10 cellular contexts compared by ENCODE assay signal in the genomic region with DNA sequence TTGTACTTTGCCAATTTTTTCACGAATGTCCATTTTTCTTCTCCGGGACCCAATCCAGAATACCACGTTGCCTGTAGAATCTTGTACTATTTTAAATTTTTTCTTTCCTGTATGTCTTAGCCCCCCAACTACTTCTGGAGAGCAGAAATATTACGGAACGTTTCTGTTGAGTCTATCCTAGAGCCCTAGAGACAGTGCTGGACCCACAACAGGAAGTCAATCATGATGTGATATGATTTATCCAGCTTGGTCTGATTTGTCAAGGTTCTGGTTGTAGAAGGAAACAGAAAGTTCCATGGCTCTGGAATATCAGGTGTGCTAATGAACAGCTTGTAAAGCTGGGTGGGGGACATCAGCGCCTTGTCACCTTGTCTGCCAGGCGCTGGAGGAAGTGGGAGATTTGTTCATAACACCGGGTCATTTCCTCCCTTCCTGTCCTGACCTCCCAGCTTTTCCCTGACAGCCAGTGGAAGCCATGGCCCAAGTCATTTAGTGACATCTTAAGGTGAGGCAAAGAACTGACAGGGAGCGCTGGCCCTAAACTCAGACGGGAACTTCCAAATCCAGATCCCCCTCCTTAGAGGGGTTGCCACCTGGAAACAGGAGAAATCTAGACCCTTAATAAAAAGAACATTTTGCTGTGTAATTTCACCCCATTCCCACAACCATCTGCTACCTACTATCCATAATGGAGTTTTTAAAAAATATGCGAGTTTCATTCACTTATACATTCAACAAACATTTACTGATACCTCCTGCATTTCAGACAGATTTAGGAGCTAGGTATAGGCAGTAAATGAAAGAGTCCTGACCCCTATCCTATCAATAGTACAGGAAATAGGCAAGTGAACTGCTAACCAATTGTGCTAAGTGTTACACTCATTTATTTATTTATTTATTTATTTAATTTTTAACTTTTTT.
A peak's percentile ranks its signal among the peaks of the same experiment; 100 is the strongest.
DNase-seq lines count a peak whose midpoint lies in the region; ATAC-seq and TF ChIP-seq lines count a peak whose summit lies in the region.
"Had no signal": no experiment of that assay in that cellular context is flagged by ENCODE, and none has a peak within 500 bp of the region (broad histone marks: within the 10 kb centered on the region; RNA-seq: fewer than 3 reads in every experiment).

No MANE protein-coding gene starts in this region.

- H3K36me3 ChIP-seq in mammary epithelial cell (ENCODE audit: insufficient read depth, low read length) (no peaks in the 10 kb centered on the region), SJSA1 (no peaks in the 10 kb centered on the region), smooth muscle cell (ENCODE audit: low read depth) (no peaks in the 10 kb centered on the region)

- intact Hi-C loops in MCF 10A (cut with micrococcal nuclease) (loop anchor here (1.0 to 5.0 kb wide), 2 partner anchors 259 to 422 kb away; partner anchors contain the start of gene SALL4), mammary epithelial cell (cut with micrococcal nuclease) (loop anchor here (1.0 kb wide), 1 partner anchor 261 kb away; no protein-coding TSS in a partner anchor)

- H3K27me3 ChIP-seq in mammary epithelial cell (ENCODE audit: insufficient read depth, low read length) (no peaks in the 10 kb centered on the region), SJSA1 (replicated peaks) (no peaks in the 10 kb centered on the region), foreskin keratinocyte (no peaks in the 10 kb centered on the region), smooth muscle cell (ENCODE audit: low read depth) (no peaks in the 10 kb centered on the region)

- H3K9me3 Mint-ChIP-seq in MCF 10A (ENCODE audit: unreplicated experiment): peaks cover 7% of the 10 kb centered on the region
- H3K9me3 Mint-ChIP-seq in activated CD8-positive, alpha-beta memory T cell treated with anti-CD3 and anti-CD28 coated beads, Interleukin-2, amount 10 ng/mL, durations not matched to agents 7 days and 5 days (ENCODE audit: low read depth): peaks cover 5% of the 10 kb centered on the region

- dilution Hi-C loops in mammary epithelial cell (cut with HindIII; ENCODE audit: low sequenced_read_pairs): no loop called here

- H3K4me2 ChIP-seq in mammary epithelial cell (ENCODE audit: insufficient read depth, low read depth, low read length): no peak overlapping the region
- peak overlapping the region; percentile 46 for H3K4me2 ChIP-seq in smooth muscle cell

- H3K9ac ChIP-seq in mammary epithelial cell (ENCODE audit: insufficient read depth, low read length) (no peak overlapping the region), smooth muscle cell (ENCODE audit: low read depth) (no peak overlapping the region)

- H3K27ac ChIP-seq in mammary epithelial cell (ENCODE audit: insufficient read depth, low read depth, low read length) (no peak overlapping the region), SJSA1 (0 out of 2 replicates have a peak overlapping the region, but pooled peaks have one; percentile 4), foreskin keratinocyte (no peak overlapping the region), smooth muscle cell (ENCODE audit: low read depth) (no peak overlapping the region)

- H4K20me1 ChIP-seq in mammary epithelial cell (ENCODE audit: insufficient read depth, low read length) (no peaks in the 10 kb centered on the region), smooth muscle cell (ENCODE audit: low read depth) (no peaks in the 10 kb centered on the region)

- H3K27me3 Mint-ChIP-seq in MCF 10A (ENCODE audit: insufficient read depth, unreplicated experiment): no peaks in the 10 kb centered on the region
- peaks cover 3% of the 10 kb centered on the region for H3K27me3 Mint-ChIP-seq in activated CD8-positive, alpha-beta memory T cell treated with anti-CD3 and anti-CD28 coated beads, Interleukin-2, amount 10 ng/mL, durations not matched to agents 7 days and 5 days
- H3K27me3 Mint-ChIP-seq: activated naive CD8-positive, alpha-beta T cell treated with anti-CD3 and anti-CD28 coated beads, Interleukin-2, amount 10 ng/mL, durations not matched to agents 7 days and 5 days had no signal

- in situ Hi-C loops in mammary epithelial cell (cut with MboI; ENCODE audit: low sequenced_read_pairs in 2 of 2): no loop called here

- H3K4me3 Mint-ChIP-seq in MCF 10A (ENCODE audit: unreplicated experiment): no peak overlapping the region
- no peak overlapping the region for H3K4me3 Mint-ChIP-seq in activated CD8-positive, alpha-beta memory T cell treated with anti-CD3 and anti-CD28 coated beads, Interleukin-2, amount 10 ng/mL, durations not matched to agents 7 days and 5 days
- H3K4me3 Mint-ChIP-seq: activated naive CD8-positive, alpha-beta T cell treated with anti-CD3 and anti-CD28 coated beads, Interleukin-2, amount 10 ng/mL, durations not matched to agents 7 days and 5 days had no signal

- BruUV-seq in MCF 10A (replicated peaks; lab: Mats Ljungman, UMichigan): no TSS peak
- BruUV-seq in mammary epithelial cell (replicated peaks; lab: Mats Ljungman, UMichigan): no TSS peak

- DNase-seq in MCF 10A (ENCODE audit: unreplicated experiment) (peak; percentile 33), mammary epithelial cell (no peak), SJSA1 (ENCODE audit: low read depth in 1 of 2, low spot score in 2 of 2) (peak in 1 of 2 experiments; percentile 34), foreskin keratinocyte (no peak), smooth muscle cell (lab: John Stamatoyannopoulos, UW; ENCODE audit: unreplicated experiment) (no peak)
- no peak for DNase-seq in activated CD8-positive, alpha-beta memory T cell treated with anti-CD3 and anti-CD28 coated beads, Interleukin-2, amount 10 ng/mL, durations not matched to agents 7 days and 5 days
- DNase-seq: activated naive CD8-positive, alpha-beta T cell treated with anti-CD3 and anti-CD28 coated beads, Interleukin-2, amount 10 ng/mL, durations not matched to agents 7 days and 5 days; C1 segment of cervical spinal cord had no signal

- H3K4me1 ChIP-seq in mammary epithelial cell (ENCODE audit: insufficient read depth, low read length) (peaks cover 5% of the 10 kb centered on the region), SJSA1 (replicated peaks) (peaks cover 7% of the 10 kb centered on the region), foreskin keratinocyte (peaks cover 3% of the 10 kb centered on the region), smooth muscle cell (ENCODE audit: low read depth) (peaks cover 4% of the 10 kb centered on the region)

- peak; percentile 32 for TF ChIP-seq CTCF in MCF 10A (IDR thresholded peaks at IDR 0.05; ENCODE audit: unreplicated experiment)
- peak in 1 of 2 donors; percentile 43 for TF ChIP-seq CTCF in mammary epithelial cell (conservative IDR thresholded peaks at IDR 0.05 in 1 of 2, IDR thresholded peaks at IDR 0.05 in 1 of 2; ENCODE audit: extremely low read depth in 1 of 2, insufficient read depth in 1 of 2, low read depth in 1 of 2, low read length in 2 of 2)
- TF ChIP-seq CTCF in foreskin keratinocyte (conservative IDR thresholded peaks at IDR 0.05): peak; percentile 33
- peak; percentile 40 for TF ChIP-seq CTCF in smooth muscle cell (IDR thresholded peaks at IDR 0.05; ENCODE audit: borderline replicate concordance, insufficient read depth, poor library complexity, severe bottlenecking)

- peaks cover 4% of the 10 kb centered on the region for H3K36me3 Mint-ChIP-seq in MCF 10A (ENCODE audit: insufficient read depth, unreplicated experiment)
- H3K36me3 Mint-ChIP-seq in activated CD8-positive, alpha-beta memory T cell treated with anti-CD3 and anti-CD28 coated beads, Interleukin-2, amount 10 ng/mL, durations not matched to agents 7 days and 5 days: peaks cover 9% of the 10 kb centered on the region

- CTCF ChIA-PET in MCF 10A (lab: Yijun Ruan, JAX) (interaction anchor here (0.5 to 4.4 kb wide), 26 partner anchors 9 to 1296 kb away, joined by 3 to 34 read pairs (median 4); no protein-coding TSS in a partner anchor), mammary epithelial cell (lab: Charles Lee; ENCODE audit: low non-redundant PET) (no interaction called here)
- CTCF ChIA-PET in activated CD8-positive, alpha-beta memory T cell treated with anti-CD3 and anti-CD28 coated beads, Interleukin-2, amount 10 ng/mL, durations not matched to agents 7 days and 5 days (lab: Charles Lee): interaction anchor here (1.5 kb wide), 1 partner anchor 265 kb away, joined by 4 read pairs; no protein-coding TSS in a partner anchor

- no peaks in the 10 kb centered on the region for H3F3A ChIP-seq in smooth muscle cell (ENCODE audit: low read depth)

- H3K4me1 Mint-ChIP-seq in MCF 10A (ENCODE audit: insufficient read depth, unreplicated experiment): peaks cover 9% of the 10 kb centered on the region
- no peaks in the 10 kb centered on the region for H3K4me1 Mint-ChIP-seq in activated CD8-positive, alpha-beta memory T cell treated with anti-CD3 and anti-CD28 coated beads, Interleukin-2, amount 10 ng/mL, durations not matched to agents 7 days and 5 days
- H3K4me1 Mint-ChIP-seq: activated naive CD8-positive, alpha-beta T cell treated with anti-CD3 and anti-CD28 coated beads, Interleukin-2, amount 10 ng/mL, durations not matched to agents 7 days and 5 days had no signal

- no peak overlapping the region for H3K27ac Mint-ChIP-seq in MCF 10A (ENCODE audit: low read depth, unreplicated experiment)
- H3K27ac Mint-ChIP-seq in activated CD8-positive, alpha-beta memory T cell treated with anti-CD3 and anti-CD28 coated beads, Interleukin-2, amount 10 ng/mL, durations not matched to agents 7 days and 5 days: no peak overlapping the region
- H3K27ac Mint-ChIP-seq: activated naive CD8-positive, alpha-beta T cell treated with anti-CD3 and anti-CD28 coated beads, Interleukin-2, amount 10 ng/mL, durations not matched to agents 7 days and 5 days had no signal

- H2AFZ ChIP-seq in mammary epithelial cell (ENCODE audit: low read depth, low read length) (no peak overlapping the region), smooth muscle cell (ENCODE audit: low read depth) (no peak overlapping the region)

- H3K79me2 ChIP-seq in mammary epithelial cell (ENCODE audit: insufficient read depth, low read length): no peaks in the 10 kb centered on the region
- no peaks in the 10 kb centered on the region for H3K79me2 ChIP-seq in smooth muscle cell (ENCODE audit: low read depth)

- H3K9me3 ChIP-seq in mammary epithelial cell (replicated peaks; ENCODE audit: insufficient read depth, low read length): peaks cover 6% of the 10 kb centered on the region
- peaks cover 18% of the 10 kb centered on the region for H3K9me3 ChIP-seq in SJSA1 (replicated peaks)
- H3K9me3 ChIP-seq in smooth muscle cell (replicated peaks; ENCODE audit: low read depth): no peaks in the 10 kb centered on the region

- POLR2A ChIA-PET in MCF 10A (lab: Yijun Ruan, JAX): interaction anchor here (0.6 to 1.3 kb wide), 5 partner anchors 21 to 1768 kb away, joined by 3 to 5 read pairs (median 4); no protein-coding TSS in a partner anchor

- ATAC-seq in foreskin keratinocyte (no peak), HG02571 (IDR thresholded peaks at IDR 0.05; ENCODE audit: unreplicated experiment) (no peak), GM18517 (IDR thresholded peaks at IDR 0.05; ENCODE audit: unreplicated experiment) (no peak)
- ATAC-seq in activated CD8-positive, alpha-beta memory T cell treated with anti-CD3 and anti-CD28 coated beads, Interleukin-2, amount 10 ng/mL, durations not matched to agents 7 days and 5 days: no peak

- H3K4me3 ChIP-seq in mammary epithelial cell (replicated peaks in 1 of 3; ENCODE audit: insufficient read depth in 1 of 3, low read depth in 2 of 3, low read length in 3 of 3): no peak overlapping the region
- H3K4me3 ChIP-seq in SJSA1: no peak overlapping the region
- H3K4me3 ChIP-seq in smooth muscle cell: no peak overlapping the region

- WGBS in mammary epithelial cell (ENCODE audit: low coverage, missing lambda C conversion rate): 78% methylated on average over 8 of the region's 11 CpGs
- WGBS in smooth muscle cell (ENCODE audit: low lambda C conversion rate): 43% methylated on average over 11 of the region's 11 CpGs
